In the genomic region with DNA sequence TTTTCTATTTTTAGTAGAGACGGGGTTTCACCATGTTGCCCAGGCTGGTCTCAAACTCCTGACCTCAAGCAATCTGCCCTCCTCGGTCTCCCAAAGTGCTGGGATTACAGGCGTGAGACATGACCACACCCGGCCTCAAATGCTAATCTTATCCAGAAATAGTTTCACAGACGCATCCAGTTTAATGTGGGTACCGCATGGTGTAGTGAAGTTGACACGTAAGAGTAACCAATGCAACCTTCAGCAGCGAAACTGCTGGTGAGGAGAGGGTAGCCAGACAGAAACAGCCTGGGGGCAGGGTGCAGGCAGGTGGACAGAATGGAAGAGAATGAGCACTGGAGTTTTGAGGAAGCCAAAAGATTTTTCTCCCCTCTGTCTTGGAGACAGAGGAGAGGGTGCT, we compare ENCODE assay signal across 25 cellular contexts.
DNase-seq lines count a peak whose midpoint lies in the region; ATAC-seq and TF ChIP-seq lines count a peak whose summit lies in the region.
"Had no signal": no experiment of that assay in that cellular context is flagged by ENCODE, and none has a peak within 500 bp of the region (broad histone marks: within the 10 kb centered on the region; RNA-seq: fewer than 3 reads in every experiment).

No MANE protein-coding gene starts in this region.

- no peak overlapping the region for H3K4me3 ChIP-seq in KMS-11 (IDR thresholded peaks at IDR 0.05; ENCODE audit: insufficient read depth, low read depth, low read length)
- no peak overlapping the region for H3K4me3 ChIP-seq in mesenchymal stem cell (ENCODE audit: insufficient read depth in 1 of 2, low read depth in 1 of 2, low read length in 2 of 2)
- no peak overlapping the region for H3K4me3 ChIP-seq in urinary bladder (ENCODE audit: low read depth, low read length)
- H3K4me3 ChIP-seq: BLaER1, GM12878 had no signal

- DNase-seq in RPMI8226 (peak; percentile 45), mesenchymal stem cell (no peak), cardiac septum (ENCODE audit: low spot score) (no peak), NCI-H1694 (lab: John Stamatoyannopoulos, UW) (no peak)
- no peak for DNase-seq in activated naive CD4-positive, alpha-beta T cell treated with Interleukin-2 at 50 U/mL for 16 hours
- DNase-seq: 8988T; ACHN; BE2C; C1 segment of cervical spinal cord; CD4-positive, alpha-beta memory T cell; CD4-positive, CD25-positive, alpha-beta regulatory T cell; CD8-positive, alpha-beta memory T cell; COR-L47; DMS 273 treated with DMSO at 0.1 percent for 48 hours; DMS153; DMS53; DMS79; DND-41; EL; GDM1 had no signal

- no peaks in the 10 kb centered on the region for H3K9me3 ChIP-seq in mesenchymal stem cell (ENCODE audit: control insufficient read depth, low read length)
- H3K9me3 ChIP-seq: BE2C, BLaER1 had no signal

- no peak overlapping the region for H2BK5ac ChIP-seq in mesenchymal stem cell (ENCODE audit: low read depth, low read length, poor library complexity, severe bottlenecking)

- no peak overlapping the region for H2BK120ac ChIP-seq in mesenchymal stem cell (ENCODE audit: low read depth, low read length)

- ATAC-seq in HG03469 (IDR thresholded peaks at IDR 0.05; ENCODE audit: unreplicated experiment): no peak
- ATAC-seq: GM12878 had no signal

- H3K4me1 ChIP-seq in KMS-11 (ENCODE audit: low read depth, poor library complexity, severe bottlenecking): peaks cover 66% of the 10 kb centered on the region
- no peaks in the 10 kb centered on the region for H3K4me1 ChIP-seq in mesenchymal stem cell (ENCODE audit: control insufficient read depth, insufficient read depth, low read depth, low read length)
- no peaks in the 10 kb centered on the region for H3K4me1 ChIP-seq in urinary bladder (ENCODE audit: insufficient read depth)

- intact Hi-C loops in cardiac septum (cut with DNase I): no loop called here

- H2BK15ac ChIP-seq in mesenchymal stem cell (ENCODE audit: low read depth, poor library complexity, severe bottlenecking): no peak overlapping the region

- H3K23ac ChIP-seq in mesenchymal stem cell (ENCODE audit: low read length in 2 of 2): no peak overlapping the region

- H3K27me3 ChIP-seq in KMS-11 (ENCODE audit: insufficient read depth, low read depth) (no peaks in the 10 kb centered on the region), mesenchymal stem cell (ENCODE audit: control insufficient read depth in 1 of 2, insufficient read depth in 1 of 2, low read length in 2 of 2) (peaks cover 4 to 11% of the 10 kb centered on the region in 2 experiments)
- H3K27me3 ChIP-seq: BE2C, BLaER1 had no signal

- H3K36me3 ChIP-seq in KMS-11 (ENCODE audit: insufficient read depth): no peaks in the 10 kb centered on the region
- no peaks in the 10 kb centered on the region for H3K36me3 ChIP-seq in mesenchymal stem cell (ENCODE audit: control insufficient read depth in 1 of 2, insufficient read depth in 2 of 2, low read depth in 1 of 2, low read length in 2 of 2)
- no peaks in the 10 kb centered on the region for H3K36me3 ChIP-seq in urinary bladder (ENCODE audit: insufficient read depth)
- H3K36me3 ChIP-seq: BE2C, BLaER1 had no signal

- no peak overlapping the region for H3K9ac ChIP-seq in KMS-11
- H3K9ac ChIP-seq in mesenchymal stem cell (ENCODE audit: low read length): no peak overlapping the region
- H3K9ac ChIP-seq: BLaER1 had no signal

- peak overlapping the region in 1 of 2 experiments; percentile 65 for H3K4ac ChIP-seq in mesenchymal stem cell (ENCODE audit: low read depth in 1 of 2, low read length in 2 of 2)

- H4K20me1 ChIP-seq in KMS-11 (ENCODE audit: insufficient read depth): no peaks in the 10 kb centered on the region
- H4K20me1 ChIP-seq: BLaER1 had no signal

- H3K79me1 ChIP-seq in mesenchymal stem cell (replicated peaks; ENCODE audit: low read length, poor library complexity, severe bottlenecking): no peaks in the 10 kb centered on the region

- H3K4me2 ChIP-seq in KMS-11: peak overlapping the region; percentile 54; the same call in 1 of the 2 replicates
- H3K4me2 ChIP-seq in mesenchymal stem cell (ENCODE audit: low read length, poor library complexity, severe bottlenecking): no peak overlapping the region
- H3K4me2 ChIP-seq: BLaER1 had no signal

- peak overlapping the region; percentile 26 to 54 for H3K18ac ChIP-seq in mesenchymal stem cell (ENCODE audit: low read depth in 1 of 2, low read length in 2 of 2)

- H3K79me2 ChIP-seq in KMS-11 (ENCODE audit: insufficient read depth, low read depth): no peaks in the 10 kb centered on the region

- H2BK12ac ChIP-seq in mesenchymal stem cell (ENCODE audit: low read length in 2 of 2): no peak overlapping the region

- H4K8ac ChIP-seq in mesenchymal stem cell (ENCODE audit: low read length): no peak overlapping the region

- no peak overlapping the region for H2AK5ac ChIP-seq in mesenchymal stem cell (ENCODE audit: low read length, severe bottlenecking)

- 79% methylated on average over 8 of the region's 8 CpGs for whole genome bisulfite sequencing in mesenchymal stem cell
- 77% methylated on average over 8 of the region's 8 CpGs for WGBS in urinary bladder

- H2AFZ ChIP-seq in KMS-11 (ENCODE audit: low read depth) (peak overlapping the region; percentile 25; the same call in 1 of the 2 replicates), mesenchymal stem cell (ENCODE audit: low read depth, low read length) (no peak overlapping the region)

- H3K14ac ChIP-seq in mesenchymal stem cell (ENCODE audit: low read length in 2 of 2): peak overlapping the region in 1 of 2 experiments; percentile 78

- H3K27ac ChIP-seq in KMS-11 (peak overlapping the region; percentile 47), mesenchymal stem cell (ENCODE audit: low read length, poor library complexity, severe bottlenecking) (no peak overlapping the region), urinary bladder (ENCODE audit: low read depth) (peak overlapping the region; percentile 11)
- H3K27ac ChIP-seq: BLaER1 had no signal

- H4K91ac ChIP-seq in mesenchymal stem cell (ENCODE audit: low read length): peak overlapping the region; percentile 36

- no peak for TF ChIP-seq CTCF in KMS-11 (conservative IDR thresholded peaks at IDR 0.05; ENCODE audit: low read depth, low read length)
